ENCODE assay signal across 17 cellular contexts in genomic region chr5:14913141-14913540, GRCh38. TPM values are rescaled to one million over a fixed set of nuclear protein-coding genes. Genes with fewer than 3 reads are reported as not detected.
DNase-seq lines count a peak whose midpoint lies in the region; ATAC-seq and TF ChIP-seq lines count a peak whose summit lies in the region.
"Had no signal": no experiment of that assay in that cellular context is flagged by ENCODE, and none has a peak within 500 bp of the region (broad histone marks: within the 10 kb centered on the region; RNA-seq: fewer than 3 reads in every experiment).

No MANE protein-coding gene starts in this region.

- no peaks in the 10 kb centered on the region for H3K79me1 ChIP-seq in IMR-90 (ENCODE audit: low read depth in 1 of 2, low read length in 2 of 2)

- H3K4ac ChIP-seq in IMR-90 (ENCODE audit: low read depth, low read length): no peak overlapping the region

- no peak overlapping the region for H2AFZ ChIP-seq in IMR-90 (replicated peaks; ENCODE audit: low read length, poor library complexity)
- H2AFZ ChIP-seq: GM23248 had no signal

- no peak overlapping the region for H3K14ac ChIP-seq in IMR-90 (replicated peaks; ENCODE audit: low read depth, low read length)

- no peaks in the 10 kb centered on the region for H4K20me1 ChIP-seq in IMR-90 (ENCODE audit: insufficient read depth, low read length)

- no TSS peak for BruUV-seq in IMR-90 (replicated peaks; lab: Mats Ljungman, UMichigan)

- H2BK15ac ChIP-seq in IMR-90 (ENCODE audit: low read depth, low read length): no peak overlapping the region

- H3K4me1 ChIP-seq in IMR-90 (ENCODE audit: control insufficient read depth, insufficient read depth, low read length): peaks cover 14% of the 10 kb centered on the region

- intact Hi-C loops in IMR-90 (cut with micrococcal nuclease): no loop called here

- no peak for TF ChIP-seq POLR2A in IMR-90 (IDR thresholded peaks at IDR 0.05; ENCODE audit: low read depth, low read length)

- H4K91ac ChIP-seq in IMR-90 (ENCODE audit: insufficient read depth, low read depth, low read length): no peak overlapping the region

- H3K23ac ChIP-seq in IMR-90 (ENCODE audit: low read depth, low read length): no peak overlapping the region

- no peak overlapping the region for H3K4me3 ChIP-seq in AG10803 (ENCODE audit: low read length)
- H3K4me3 ChIP-seq in IMR-90 (ENCODE audit: insufficient read depth, low read depth, low read length): no peak overlapping the region
- no peak overlapping the region for H3K4me3 ChIP-seq in retinal pigment epithelial cell (ENCODE audit: low read length)
- H3K4me3 ChIP-seq: GM23248 had no signal

- TF ChIP-seq CTCF in AG10803 (conservative IDR thresholded peaks at IDR 0.05; ENCODE audit: low read length): no peak
- no peak for TF ChIP-seq CTCF in IMR-90 (conservative IDR thresholded peaks at IDR 0.05; ENCODE audit: low read depth, low read length)
- TF ChIP-seq CTCF in retinal pigment epithelial cell (conservative IDR thresholded peaks at IDR 0.05; ENCODE audit: low read depth, low read length): no peak

- no peak overlapping the region for H2BK5ac ChIP-seq in IMR-90 (ENCODE audit: low read depth, low read length, poor library complexity, severe bottlenecking)

- H2BK20ac ChIP-seq in IMR-90 (ENCODE audit: low read depth, low read length): no peak overlapping the region

- H3K18ac ChIP-seq in IMR-90 (ENCODE audit: low read depth, low read length): no peak overlapping the region

- in situ Hi-C loops in IMR-90 (cut with MboI; ENCODE audit: low sequenced_read_pairs): no loop called here

- H3K27ac ChIP-seq in IMR-90 (ENCODE audit: insufficient read depth, low read length): no peak overlapping the region
- H3K27ac ChIP-seq: GM23248 had no signal

- H2AK5ac ChIP-seq in IMR-90 (ENCODE audit: low read depth, low read length): no peak overlapping the region

- DNase-seq in AG10803 (ENCODE audit: low read depth): peak; percentile 81
- no peak for DNase-seq in IMR-90
- DNase-seq in dedifferentiated amniotic fluid mesenchymal stem cell (ENCODE audit: extremely low spot score): peak; percentile 54
- DNase-seq in retinal pigment epithelial cell (ENCODE audit: low read depth): peak; percentile 20
- no peak for DNase-seq in NCI-H2196 treated with DMSO at 0.1 percent for 48 hours (lab: John Stamatoyannopoulos, UW; ENCODE audit: unreplicated experiment)
- DNase-seq in NCI-H1417 treated with DMSO at 0.1 percent for 48 hours (lab: John Stamatoyannopoulos, UW): no peak
- DNase-seq: Calu3; CD4-positive, alpha-beta memory T cell; DMS53; GM23248; KBM-7; NCI-H146; NCI-H2081 treated with DMSO at 0.1 percent for 48 hours; NCI-H510A treated with DMSO at 0.1 percent for 48 hours; NCI-H82 had no signal

- peaks cover 2% of the 10 kb centered on the region; the same call in 1 of the 2 replicates for H3K9me1 ChIP-seq in IMR-90 (ENCODE audit: insufficient read depth, low read length)

- POLR2A ChIA-PET in IMR-90 (lab: Charles Lee; ENCODE audit: unreplicated experiment): no interaction called here

- H3K36me3 ChIP-seq in IMR-90 (ENCODE audit: control insufficient read depth, insufficient read depth, low read length): no peaks in the 10 kb centered on the region

- no peak overlapping the region for H3K56ac ChIP-seq in IMR-90 (ENCODE audit: extremely low read depth, insufficient read depth, low read length)

- ATAC-seq in IMR-90 (ENCODE audit: low read depth) (no peak), GM19351 (IDR thresholded peaks at IDR 0.05; ENCODE audit: unreplicated experiment) (no peak)
- ATAC-seq: HCT116 had no signal

- no peak overlapping the region for H4K5ac ChIP-seq in IMR-90 (ENCODE audit: low read depth, low read length)

- H3K4me2 ChIP-seq in IMR-90 (ENCODE audit: low read depth, low read length): no peak overlapping the region

- no peak for TF ChIP-seq RAD21 in IMR-90 (IDR thresholded peaks at IDR 0.05; ENCODE audit: low read length)

- CTCF ChIA-PET in IMR-90 (lab: Yijun Ruan, JAX): no interaction called here

- 71% methylated on average over 1 of the region's 3 CpGs; no CpG with 5 or more reads in 1 of the 2 experiments for WGBS in IMR-90 (ENCODE audit: extremely low coverage in 2 of 2, insufficient read length in 1 of 2), 2 experiments

- dilution Hi-C loops in IMR-90 (cut with HindIII; ENCODE audit: low sequenced_read_pairs, unreplicated experiment): no loop called here

- no peaks in the 10 kb centered on the region for H3K9me3 ChIP-seq in IMR-90 (ENCODE audit: control insufficient read depth, insufficient read depth, low read length)

- no peak overlapping the region for H2AK9ac ChIP-seq in IMR-90 (replicated peaks; ENCODE audit: low read depth, low read length, poor library complexity)

- no peaks in the 10 kb centered on the region for H3K27me3 ChIP-seq in IMR-90 (ENCODE audit: control insufficient read depth, insufficient read depth, low read length)

- peak overlapping the region; percentile 32; the same call in 1 of the 2 replicates for H2BK120ac ChIP-seq in IMR-90 (ENCODE audit: low read depth, low read length)

- H3K9ac ChIP-seq in IMR-90 (ENCODE audit: low read depth, low read length): no peak overlapping the region
- H3K9ac ChIP-seq: GM23248 had no signal

- H4K8ac ChIP-seq in IMR-90 (ENCODE audit: low read depth in 2 of 2, low read length in 2 of 2): no peak overlapping the region

TF ChIP-seq in IMR-90, 13 proteins besides CTCF, POLR2A, EP300 and RAD21:
- TF ChIP-seq CEBPB (IDR thresholded peaks at IDR 0.05; ENCODE audit: low read depth, low read length) (peak; percentile 50), FOS (IDR thresholded peaks at IDR 0.05; ENCODE audit: low read depth, low read length) (no peak), MXI1 (IDR thresholded peaks at IDR 0.05; ENCODE audit: borderline replicate concordance, low read depth, low read length) (no peak), ELK1 (IDR thresholded peaks at IDR 0.05; ENCODE audit: borderline replicate concordance, low read depth, low read length) (no peak), RFX5 (IDR thresholded peaks at IDR 0.05; ENCODE audit: low read depth, low read length) (no peak)

RNA-seq across cellular contexts. Expression of gene ANKH, which starts 41.6 kb away (rescaled TPM):
- total RNA-seq in IMR-90 (2012; rRNA removed): 5.2 and 5.6 TPM in 2 replicates
- polyA plus RNA-seq in IMR-90 (2012; rRNA removed): 15.4 and 17.2 TPM in 2 replicates
- polyA plus RNA-seq in IMR-90 (2012; cell fraction: cytosol; rRNA removed): 11.0 and 13.8 TPM in 2 replicates
- polyA plus RNA-seq in IMR-90 (2012; cell fraction: nucleus; rRNA removed; ENCODE audit: low replicate concordance): 8.9 TPM in 2 replicates

Comparison
In these comparisons a context has a peak if more than half of its experiments do, and no peak if none do; other contexts are left out.
1. DNase-seq: peak in AG10803 (single experiment), dedifferentiated amniotic fluid mesenchymal stem cell (single experiment) and retinal pigment epithelial cell (single experiment); none in IMR-90 (single experiment), NCI-H2196 treated with DMSO at 0.1 percent for 48 hours (single experiment) and NCI-H1417 treated with DMSO at 0.1 percent for 48 hours (single experiment).